In genomic region chr1:39965051-39965450, GRCh38 we compare ENCODE assay signal across 17 cellular contexts. TPM values are rescaled to one million over a fixed set of nuclear protein-coding genes. Genes with fewer than 3 reads are reported as not detected.
A peak's percentile ranks its signal among the peaks of the same experiment; 100 is the strongest.
DNase-seq lines count a peak whose midpoint lies in the region; ATAC-seq and TF ChIP-seq lines count a peak whose summit lies in the region.
"Had no signal": no experiment of that assay in that cellular context is flagged by ENCODE, and none has a peak within 500 bp of the region (broad histone marks: within the 10 kb centered on the region; RNA-seq: fewer than 3 reads in every experiment).

No MANE protein-coding gene starts in this region.

- peak overlapping the region; percentile 19 for H3K27ac Mint-ChIP-seq in activated CD4-positive, alpha-beta memory T cell treated with anti-CD3 and anti-CD28 coated beads, Interleukin-2, amount 10 ng/mL, durations not matched to agents 7 days and 5 days
- H3K27ac Mint-ChIP-seq in activated CD4-positive, alpha-beta memory T cell treated with anti-CD3 and anti-CD28 coated beads for 36 hours: no peak overlapping the region
- H3K27ac Mint-ChIP-seq in neural progenitor cell: peak overlapping the region; percentile 46
- H3K27ac Mint-ChIP-seq in stimulated activated effector memory CD8-positive, alpha-beta T cell treated with anti-CD3 and anti-CD28 coated beads, Interleukin-12 subunit alpha, Interleukin-12 subunit beta, amount 100 ng/mL, for 72 hours: peak overlapping the region; percentile 66
- H3K27ac Mint-ChIP-seq: CD8-positive, alpha-beta T cell had no signal

- no peak overlapping the region for H3K9ac ChIP-seq in neural progenitor cell
- no peak overlapping the region for H3K9ac ChIP-seq in PC-3 (ENCODE audit: low read length)
- H3K9ac ChIP-seq: BLaER1 treated with 17β-estradiol and CSF1 and Interleukin-3, amounts not matched to agents 10 nM and 100 nM had no signal

- H3K79me2 ChIP-seq in neural progenitor cell (ENCODE audit: low read depth) (no peaks in the 10 kb centered on the region), PC-3 (ENCODE audit: low read length) (no peaks in the 10 kb centered on the region)

- H3K27me3 Mint-ChIP-seq in activated CD4-positive, alpha-beta memory T cell treated with anti-CD3 and anti-CD28 coated beads, Interleukin-2, amount 10 ng/mL, durations not matched to agents 7 days and 5 days: no peaks in the 10 kb centered on the region
- H3K27me3 Mint-ChIP-seq in activated CD4-positive, alpha-beta memory T cell treated with anti-CD3 and anti-CD28 coated beads for 36 hours: no peaks in the 10 kb centered on the region
- H3K27me3 Mint-ChIP-seq in neural progenitor cell (ENCODE audit: insufficient read depth, low read depth): peaks cover 4% of the 10 kb centered on the region

- H3K4me1 Mint-ChIP-seq in activated CD4-positive, alpha-beta memory T cell treated with anti-CD3 and anti-CD28 coated beads, Interleukin-2, amount 10 ng/mL, durations not matched to agents 7 days and 5 days: peaks cover 6% of the 10 kb centered on the region
- H3K4me1 Mint-ChIP-seq in activated CD4-positive, alpha-beta memory T cell treated with anti-CD3 and anti-CD28 coated beads for 36 hours (ENCODE audit: low read depth): no peaks in the 10 kb centered on the region
- no peaks in the 10 kb centered on the region for H3K4me1 Mint-ChIP-seq in neural progenitor cell
- no peaks in the 10 kb centered on the region for H3K4me1 Mint-ChIP-seq in stimulated activated effector memory CD8-positive, alpha-beta T cell treated with anti-CD3 and anti-CD28 coated beads, Interleukin-12 subunit alpha, Interleukin-12 subunit beta, amount 100 ng/mL, for 72 hours

- H4K20me1 ChIP-seq in neural progenitor cell (ENCODE audit: low read depth) (no peaks in the 10 kb centered on the region), PC-3 (ENCODE audit: low read length) (no peaks in the 10 kb centered on the region)

- CTCF ChIA-PET in activated CD4-positive, alpha-beta memory T cell treated with anti-CD3 and anti-CD28 coated beads, Interleukin-2, amount 10 ng/mL, durations not matched to agents 7 days and 5 days (lab: Charles Lee): interaction anchor here (0.6 to 1.2 kb wide), 2 partner anchors 45 to 67 kb away, joined by 3 read pairs; no protein-coding TSS in a partner anchor
- CTCF ChIA-PET in activated CD4-positive, alpha-beta memory T cell treated with anti-CD3 and anti-CD28 coated beads for 36 hours (lab: Charles Lee): no interaction called here
- CTCF ChIA-PET in RWPE1 (lab: Yijun Ruan, JAX) (interaction anchor here (0.9 to 1.2 kb wide), 2 partner anchors 45 to 63 kb away, joined by 3 to 4 read pairs; no protein-coding TSS in a partner anchor), PC-3 (lab: Charles Lee) (no interaction called here)

- H3K4me3 ChIP-seq in neural progenitor cell: no peak overlapping the region
- no peak overlapping the region for H3K4me3 ChIP-seq in PC-3 (ENCODE audit: low read length)
- H3K4me3 ChIP-seq: BLaER1 treated with 17β-estradiol and CSF1 and Interleukin-3, amounts not matched to agents 10 nM and 100 nM had no signal

- H3K9me3 Mint-ChIP-seq in activated CD4-positive, alpha-beta memory T cell treated with anti-CD3 and anti-CD28 coated beads, Interleukin-2, amount 10 ng/mL, durations not matched to agents 7 days and 5 days: no peaks in the 10 kb centered on the region
- H3K9me3 Mint-ChIP-seq in activated CD4-positive, alpha-beta memory T cell treated with anti-CD3 and anti-CD28 coated beads for 36 hours: no peaks in the 10 kb centered on the region
- no peaks in the 10 kb centered on the region for H3K9me3 Mint-ChIP-seq in neural progenitor cell
- H3K9me3 Mint-ChIP-seq in stimulated activated effector memory CD8-positive, alpha-beta T cell treated with anti-CD3 and anti-CD28 coated beads, Interleukin-12 subunit alpha, Interleukin-12 subunit beta, amount 100 ng/mL, for 72 hours: no peaks in the 10 kb centered on the region
- H3K9me3 Mint-ChIP-seq: CD8-positive, alpha-beta T cell had no signal

- H2AFZ ChIP-seq in neural progenitor cell (replicated peaks) (no peak overlapping the region), PC-3 (ENCODE audit: low read length) (no peak overlapping the region)

- no peaks in the 10 kb centered on the region for H3K36me3 Mint-ChIP-seq in activated CD4-positive, alpha-beta memory T cell treated with anti-CD3 and anti-CD28 coated beads, Interleukin-2, amount 10 ng/mL, durations not matched to agents 7 days and 5 days (ENCODE audit: low read depth)
- peaks cover 44% of the 10 kb centered on the region for H3K36me3 Mint-ChIP-seq in activated CD4-positive, alpha-beta memory T cell treated with anti-CD3 and anti-CD28 coated beads for 36 hours
- peaks cover 30% of the 10 kb centered on the region for H3K36me3 Mint-ChIP-seq in neural progenitor cell
- peaks cover 89% of the 10 kb centered on the region for H3K36me3 Mint-ChIP-seq in stimulated activated effector memory CD8-positive, alpha-beta T cell treated with anti-CD3 and anti-CD28 coated beads, Interleukin-12 subunit alpha, Interleukin-12 subunit beta, amount 100 ng/mL, for 72 hours
- H3K36me3 Mint-ChIP-seq: CD8-positive, alpha-beta T cell had no signal

- H3K36me3 ChIP-seq in neural progenitor cell (no peaks in the 10 kb centered on the region), PC-3 (ENCODE audit: low read depth, low read length) (no peaks in the 10 kb centered on the region; the same call in none of the 2 replicates)

- H3K27me3 ChIP-seq in neural progenitor cell (no peaks in the 10 kb centered on the region), PC-3 (ENCODE audit: low read length) (no peaks in the 10 kb centered on the region)
- H3K27me3 ChIP-seq: BLaER1 treated with 17β-estradiol and CSF1 and Interleukin-3, amounts not matched to agents 10 nM and 100 nM had no signal

- H3K4me3 Mint-ChIP-seq in activated CD4-positive, alpha-beta memory T cell treated with anti-CD3 and anti-CD28 coated beads, Interleukin-2, amount 10 ng/mL, durations not matched to agents 7 days and 5 days: no peak overlapping the region
- H3K4me3 Mint-ChIP-seq in activated CD4-positive, alpha-beta memory T cell treated with anti-CD3 and anti-CD28 coated beads for 36 hours: no peak overlapping the region
- H3K4me3 Mint-ChIP-seq in neural progenitor cell: no peak overlapping the region
- no peak overlapping the region for H3K4me3 Mint-ChIP-seq in stimulated activated effector memory CD8-positive, alpha-beta T cell treated with anti-CD3 and anti-CD28 coated beads, Interleukin-12 subunit alpha, Interleukin-12 subunit beta, amount 100 ng/mL, for 72 hours
- H3K4me3 Mint-ChIP-seq: CD8-positive, alpha-beta T cell had no signal

- intact Hi-C loops in activated CD4-positive, alpha-beta memory T cell treated with anti-CD3 and anti-CD28 coated beads for 36 hours (cut with micrococcal nuclease): no loop called here
- intact Hi-C loops in PC-3 (cut with micrococcal nuclease): no loop called here

- POLR2A ChIA-PET in activated CD4-positive, alpha-beta memory T cell treated with anti-CD3 and anti-CD28 coated beads, Interleukin-2, amount 10 ng/mL, durations not matched to agents 7 days and 5 days (lab: Charles Lee): interaction anchor here (1.2 kb wide), 1 partner anchor 11 kb away, joined by 3 read pairs; no protein-coding TSS in a partner anchor
- POLR2A ChIA-PET in activated CD4-positive, alpha-beta memory T cell treated with anti-CD3 and anti-CD28 coated beads for 36 hours (lab: Charles Lee): no interaction called here
- POLR2A ChIA-PET in RWPE1 (lab: Yijun Ruan, JAX; ENCODE audit: low non-redundant PET): no interaction called here
- POLR2A ChIA-PET in PC-3 (lab: Charles Lee; ENCODE audit: unreplicated experiment): no interaction called here

- no peak overlapping the region for H3K4me2 ChIP-seq in neural progenitor cell
- no peak overlapping the region for H3K4me2 ChIP-seq in PC-3 (ENCODE audit: low read length)

- no peak for DNase-seq in activated CD4-positive, alpha-beta memory T cell treated with anti-CD3 and anti-CD28 coated beads, Interleukin-2, amount 10 ng/mL, durations not matched to agents 7 days and 5 days
- no peak for DNase-seq in activated CD4-positive, alpha-beta memory T cell treated with anti-CD3 and anti-CD28 coated beads for 36 hours
- DNase-seq in RWPE1 (ENCODE audit: low spot score): no peak
- no peak for DNase-seq in neural progenitor cell (ENCODE audit: low spot score)
- DNase-seq in stimulated activated effector memory CD8-positive, alpha-beta T cell treated with anti-CD3 and anti-CD28 coated beads, Interleukin-12 subunit alpha, Interleukin-12 subunit beta, amount 100 ng/mL, for 72 hours (ENCODE audit: low spot score in 2 of 2): no peak
- DNase-seq in C1 segment of cervical spinal cord (lab: John Stamatoyannopoulos, UW): no peak
- no peak for DNase-seq in AG08395 (ENCODE audit: low spot score)
- DNase-seq in PC-3: no peak
- DNase-seq: CD8-positive, alpha-beta T cell; COR-L47; DMS153; DMS79 treated with DMSO at 0.1 percent for 48 hours; EL; IMR-90 had no signal

- H3K4me1 ChIP-seq in neural progenitor cell (no peaks in the 10 kb centered on the region), PC-3 (ENCODE audit: insufficient read depth, low read length) (no peaks in the 10 kb centered on the region)

- H3K9me2 ChIP-seq in PC-3 (replicated peaks; ENCODE audit: low read length): no peaks in the 10 kb centered on the region

- H3K9me3 ChIP-seq in neural progenitor cell (ENCODE audit: low read depth) (no peaks in the 10 kb centered on the region), PC-3 (ENCODE audit: low read length) (no peaks in the 10 kb centered on the region)
- H3K9me3 ChIP-seq: BLaER1 treated with 17β-estradiol and CSF1 and Interleukin-3, amounts not matched to agents 10 nM and 100 nM had no signal

- H3F3A ChIP-seq in neural progenitor cell (ENCODE audit: low read depth): no peaks in the 10 kb centered on the region
- no peaks in the 10 kb centered on the region for H3F3A ChIP-seq in PC-3 (ENCODE audit: low read length, unreplicated experiment)

- BruUV-seq in PC-3 (replicated peaks; lab: Mats Ljungman, UMichigan): no TSS peak

- H3K27ac ChIP-seq in RWPE1 (peak overlapping the region; percentile 99), neural progenitor cell (no peak overlapping the region), PC-3 (ENCODE audit: low read length) (no peak overlapping the region)
- H3K27ac ChIP-seq: 22Rv1; BLaER1 treated with 17β-estradiol and CSF1 and Interleukin-3, amounts not matched to agents 10 nM and 100 nM had no signal

- TF ChIP-seq CTCF in RWPE1 (conservative IDR thresholded peaks at IDR 0.05; ENCODE audit: low read depth) (no peak), neural progenitor cell (IDR thresholded peaks at IDR 0.05) (no peak), PC-3 (conservative IDR thresholded peaks at IDR 0.05; ENCODE audit: low read depth, low read length) (no peak)

- ATAC-seq in stimulated activated effector memory CD8-positive, alpha-beta T cell treated with anti-CD3 and anti-CD28 coated beads, Interleukin-12 subunit alpha, Interleukin-12 subunit beta, amount 100 ng/mL, for 72 hours: no peak
- ATAC-seq in PC-3: no peak
- ATAC-seq: CD8-positive, alpha-beta T cell; HCT116 had no signal

RNA-seq across cellular contexts. Expression of gene MFSD2A, which starts 10.1 kb away (rescaled TPM):
- total RNA-seq in activated CD4-positive, alpha-beta memory T cell treated with anti-CD3 and anti-CD28 coated beads, Interleukin-2, amount 10 ng/mL, durations not matched to agents 7 days and 5 days: 1 to 10 TPM; 2.4 to 2.5 TPM
- 1 to 10 TPM; 6.0 to 7.5 TPM for total RNA-seq in activated CD4-positive, alpha-beta memory T cell treated with anti-CD3 and anti-CD28 coated beads for 36 hours
- 0.90 and 1.4 TPM in 2 replicates for total RNA-seq in neural progenitor cell (ENCODE audit: low replicate concordance)
- 8.6 and 12.1 TPM in 2 replicates for total RNA-seq in PC-3 (2014; rRNA removed)

Comparison
In these comparisons a context has a peak if more than half of its experiments do, and no peak if none do; other contexts are left out.
1. CTCF ChIA-PET loops: an anchor here in activated CD4-positive, alpha-beta memory T cell treated with anti-CD3 and anti-CD28 coated beads, Interleukin-2, amount 10 ng/mL, durations not matched to agents 7 days and 5 days (0.6 to 1.2 kb wide) and RWPE1 (0.9 to 1.2 kb wide); none called in activated CD4-positive, alpha-beta memory T cell treated with anti-CD3 and anti-CD28 coated beads for 36 hours and PC-3.